In the genomic region with DNA sequence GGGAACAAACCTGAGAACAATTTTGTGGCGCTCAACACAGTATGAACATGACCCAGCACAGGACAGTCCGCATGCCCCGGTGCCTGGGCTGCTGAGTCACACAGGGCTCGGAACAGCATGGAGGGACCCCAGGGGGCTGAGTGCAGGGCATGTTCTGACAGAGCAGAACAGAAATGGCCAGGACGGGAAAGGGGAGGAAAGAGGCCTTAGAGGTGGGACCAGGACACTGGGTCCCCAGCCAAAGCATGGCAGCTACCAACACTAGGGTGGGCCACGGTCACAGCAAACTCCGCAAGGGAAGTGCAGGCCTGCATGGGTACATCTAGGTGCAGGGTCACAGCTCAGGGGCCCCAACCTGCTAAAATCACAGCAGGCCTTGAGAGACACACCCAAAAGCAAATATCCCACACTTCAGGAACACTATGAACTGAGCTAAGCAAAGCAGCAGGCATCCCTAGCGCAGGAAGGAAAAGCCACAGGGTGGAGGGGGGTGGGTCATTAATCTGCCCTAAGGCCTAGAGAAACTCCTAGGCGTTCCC, we compare ENCODE assay signal across 11 cellular contexts. TPM values are rescaled to one million over a fixed set of nuclear protein-coding genes. Genes with fewer than 3 reads are reported as not detected.
DNase-seq lines count a peak whose midpoint lies in the region; ATAC-seq and TF ChIP-seq lines count a peak whose summit lies in the region.
"Had no signal": no experiment of that assay in that cellular context is flagged by ENCODE, and none has a peak within 500 bp of the region (broad histone marks: within the 10 kb centered on the region; RNA-seq: fewer than 3 reads in every experiment).

No MANE protein-coding gene starts in this region.

- H3K9me3 ChIP-seq in H9 (ENCODE audit: control insufficient read depth, low read depth, low read length) (no peaks in the 10 kb centered on the region), mesenchymal stem cell (ENCODE audit: control insufficient read depth, low read length) (no peaks in the 10 kb centered on the region)

- H4K91ac ChIP-seq in H9 (ENCODE audit: insufficient read length, low read depth, low read length) = no peak overlapping the region
- H4K91ac ChIP-seq in mesenchymal stem cell (ENCODE audit: low read length) = no peak overlapping the region

- no peak overlapping the region for H3K23ac ChIP-seq in H9 (ENCODE audit: insufficient read length, low read depth, low read length)
- no peak overlapping the region for H3K23ac ChIP-seq in mesenchymal stem cell (ENCODE audit: low read length in 2 of 2)

- no peaks in the 10 kb centered on the region for H3K79me1 ChIP-seq in H9 (ENCODE audit: insufficient read depth, low read depth, low read length, poor library complexity, severe bottlenecking)
- H3K79me1 ChIP-seq in mesenchymal stem cell (replicated peaks; ENCODE audit: low read length, poor library complexity, severe bottlenecking) = peaks cover 5% of the 10 kb centered on the region

- no peak overlapping the region for H2BK20ac ChIP-seq in H9 (ENCODE audit: low read depth, low read length, poor library complexity, severe bottlenecking)

- H3K4me2 ChIP-seq in H9 (ENCODE audit: insufficient read depth, insufficient read length, low read length) (no peak overlapping the region), mesenchymal stem cell (ENCODE audit: low read length, poor library complexity, severe bottlenecking) (peak overlapping the region; percentile 47)

- H3K4me3 Mint-ChIP-seq in H9 = peak overlapping the region; percentile 53 to 82
- peak overlapping the region; percentile 90 for H3K4me3 Mint-ChIP-seq in activated naive CD8-positive, alpha-beta T cell

- H3K36me3 ChIP-seq in mesenchymal stem cell (ENCODE audit: control insufficient read depth in 1 of 2, insufficient read depth in 2 of 2, low read depth in 1 of 2, low read length in 2 of 2) = peaks cover 24 to 36% of the 10 kb centered on the region in 2 experiments

- peaks cover 4% of the 10 kb centered on the region for H4K20me1 ChIP-seq in H9 (ENCODE audit: control insufficient read depth, insufficient read depth, insufficient read length)

- no peak overlapping the region for H3K27ac ChIP-seq in H9 (ENCODE audit: insufficient read length, low read depth, low read length)
- no peak overlapping the region for H3K27ac ChIP-seq in mesenchymal stem cell (ENCODE audit: low read length, poor library complexity, severe bottlenecking)

- H4K8ac ChIP-seq in H9 (replicated peaks; ENCODE audit: insufficient read length, low read depth, low read length) (no peak overlapping the region), mesenchymal stem cell (ENCODE audit: low read length) (peak overlapping the region; percentile 76)

- H3K18ac ChIP-seq in H9 (ENCODE audit: insufficient read length, low read depth, low read length) (no peak overlapping the region), mesenchymal stem cell (ENCODE audit: low read depth in 1 of 2, low read length in 2 of 2) (peak overlapping the region in 1 of 2 experiments; percentile 21)

- H2BK12ac ChIP-seq in H9 (ENCODE audit: insufficient read length, low read depth, low read length) = no peak overlapping the region
- H2BK12ac ChIP-seq in mesenchymal stem cell (ENCODE audit: low read length in 2 of 2) = peak overlapping the region in 1 of 2 experiments; percentile 29

- H2AFZ ChIP-seq in H9 (ENCODE audit: low read length) (no peak overlapping the region), mesenchymal stem cell (ENCODE audit: low read depth, low read length) (no peak overlapping the region)

- no peak overlapping the region for H3K56ac ChIP-seq in H9 (ENCODE audit: insufficient read length, low read depth, low read length)

- intact Hi-C loops in head of caudate nucleus (cut with DNase I) = no loop called here

- DNase-seq in AG10803 (ENCODE audit: low read depth) (no peak), H9 (no peak), mesenchymal stem cell (no peak), head of caudate nucleus (no peak), NCI-H226 (no peak), NCI-H2107 treated with DMSO at 0.1 percent for 48 hours (lab: John Stamatoyannopoulos, UW; ENCODE audit: unreplicated experiment) (no peak)
- DNase-seq: midbrain, NCI-H1092 had no signal

- no peak overlapping the region; a peak in 1 of 7 replicates for H3K27ac Mint-ChIP-seq in H9
- H3K27ac Mint-ChIP-seq in activated naive CD8-positive, alpha-beta T cell = peak overlapping the region; percentile 73

- H3K9ac ChIP-seq in H9 (ENCODE audit: extremely low read depth, insufficient read length, low read length) = no peak overlapping the region
- peak overlapping the region; percentile 90 for H3K9ac ChIP-seq in mesenchymal stem cell (ENCODE audit: low read length)

- H3K14ac ChIP-seq in H9 (ENCODE audit: insufficient read depth, low read length) (no peak overlapping the region), mesenchymal stem cell (ENCODE audit: low read length in 2 of 2) (no peak overlapping the region)

- H2AK5ac ChIP-seq in H9 (ENCODE audit: insufficient read length, low read length) (no peak overlapping the region), mesenchymal stem cell (ENCODE audit: low read length, severe bottlenecking) (no peak overlapping the region)

- H3K36me3 Mint-ChIP-seq in H9 (ENCODE audit: insufficient read depth in 1 of 3, low read depth in 3 of 3) = peaks cover 0 to 17% (median 12%) of the 10 kb centered on the region in 3 experiments; a peak in 6 of 7 replicates
- no peaks in the 10 kb centered on the region for H3K36me3 Mint-ChIP-seq in activated naive CD8-positive, alpha-beta T cell

- H3K9me3 Mint-ChIP-seq in H9 = no peaks in the 10 kb centered on the region; a peak in 1 of 5 replicates
- H3K9me3 Mint-ChIP-seq in activated naive CD8-positive, alpha-beta T cell (ENCODE audit: low read depth) = no peaks in the 10 kb centered on the region

- no peaks in the 10 kb centered on the region for H3K79me2 ChIP-seq in H9 (ENCODE audit: insufficient read depth, low read length)

- H3K27me3 ChIP-seq in H9 (ENCODE audit: insufficient read depth, low read length) (peaks cover 28% of the 10 kb centered on the region), mesenchymal stem cell (ENCODE audit: control insufficient read depth in 1 of 2, insufficient read depth in 1 of 2, low read length in 2 of 2) (peaks cover 0 to 5% of the 10 kb centered on the region in 2 experiments)

- H3K27me3 Mint-ChIP-seq in H9 (ENCODE audit: low read depth) = peaks cover 59% of the 10 kb centered on the region
- no peaks in the 10 kb centered on the region for H3K27me3 Mint-ChIP-seq in activated naive CD8-positive, alpha-beta T cell

- H2BK120ac ChIP-seq in H9 (ENCODE audit: low read depth, low read length, poor library complexity, severe bottlenecking) (no peak overlapping the region), mesenchymal stem cell (ENCODE audit: low read depth, low read length) (no peak overlapping the region)

- H3K4ac ChIP-seq in H9 (ENCODE audit: low read depth, low read length) = no peak overlapping the region
- H3K4ac ChIP-seq in mesenchymal stem cell (ENCODE audit: low read depth in 1 of 2, low read length in 2 of 2) = no peak overlapping the region

- H3K4me1 ChIP-seq in H9 (ENCODE audit: insufficient read depth, low read length) (peaks cover 4% of the 10 kb centered on the region; the same call in 1 of the 2 replicates), mesenchymal stem cell (ENCODE audit: control insufficient read depth, insufficient read depth, low read depth, low read length) (peaks cover 24% of the 10 kb centered on the region)

- no peak overlapping the region for H4K5ac ChIP-seq in H9 (ENCODE audit: insufficient read length, low read depth, low read length)

- H3K4me3 ChIP-seq in AG10803 (ENCODE audit: low read length) (peak overlapping the region; percentile 80), mesenchymal stem cell (ENCODE audit: insufficient read depth in 1 of 2, low read depth in 1 of 2, low read length in 2 of 2) (peak overlapping the region; percentile 14 to 89)

- ATAC-seq in HG03521 (IDR thresholded peaks at IDR 0.05; ENCODE audit: unreplicated experiment) = no peak

- H3T11ph ChIP-seq in H9 (ENCODE audit: low read length) = no peak overlapping the region

- no CpG with 5 or more reads among the region's 9 CpGs for WGBS in H9 (ENCODE audit: extremely low coverage, insufficient read length, low lambda C conversion rate)
- WGBS in mesenchymal stem cell = 66% methylated on average over 9 of the region's 9 CpGs

- H2BK15ac ChIP-seq in H9 (ENCODE audit: low read depth, low read length) (no peak overlapping the region), mesenchymal stem cell (ENCODE audit: low read depth, poor library complexity, severe bottlenecking) (no peak overlapping the region)

- H3K23me2 ChIP-seq in H9 (ENCODE audit: insufficient read length, low read depth, low read length, poor library complexity, severe bottlenecking) = peaks cover 7% of the 10 kb centered on the region

- TF ChIP-seq CTCF in AG10803 (conservative IDR thresholded peaks at IDR 0.05; ENCODE audit: low read length) (no peak), H9 (conservative IDR thresholded peaks at IDR 0.05) (no peak)

- peaks cover 32 to 35% of the 10 kb centered on the region in 2 experiments for H3K4me1 Mint-ChIP-seq in H9
- H3K4me1 Mint-ChIP-seq in activated naive CD8-positive, alpha-beta T cell (ENCODE audit: low read depth) = peaks cover 40% of the 10 kb centered on the region

- H2BK5ac ChIP-seq in H9 (ENCODE audit: insufficient read length, low read length) (no peak overlapping the region), mesenchymal stem cell (ENCODE audit: low read depth, low read length, poor library complexity, severe bottlenecking) (no peak overlapping the region)

RNA-seq across cellular contexts. Expression of gene IMPDH1, which starts 5.6 kb away (rescaled TPM):
- total RNA-seq in H9 (2021) = 32.7 and 35.2 TPM in 2 replicates
- polyA plus RNA-seq in mesenchymal stem cell (2013, experiment 1 of 2) = 51.2 TPM
- 51.6 TPM for polyA plus RNA-seq in mesenchymal stem cell (2013, experiment 2 of 2)

RNA-seq across cellular contexts. Expression of gene PRRT4, which starts 42.7 kb away (rescaled TPM):
- total RNA-seq in H9 (2021) = 0.15 and 0.24 TPM in 2 replicates
- 0.07 TPM for polyA plus RNA-seq in mesenchymal stem cell (2013, experiment 1 of 2)
- polyA plus RNA-seq in mesenchymal stem cell (2013, experiment 2 of 2) = 0.11 TPM
- total RNA-seq: dermis microvascular lymphatic vessel endothelial cell had no signal

RNA-seq across cellular contexts. Expression of gene HILPDA, which starts 51.5 kb away (rescaled TPM):
- 23.1 and 23.3 TPM in 2 replicates for total RNA-seq in H9 (2021)
- 10.7 TPM for polyA plus RNA-seq in mesenchymal stem cell (2013, experiment 1 of 2)
- 10.2 TPM for polyA plus RNA-seq in mesenchymal stem cell (2013, experiment 2 of 2)
